ENCODE assay signal across 8 cellular contexts in genomic region chr6:111805511-111806181, GRCh38.
DNase-seq lines count a peak whose midpoint lies in the region; ATAC-seq lines count a peak whose summit lies in the region.

No MANE protein-coding gene starts in this region.

- H3K27ac Mint-ChIP-seq in stimulated activated memory B cell treated with anti-CD40 and anti-IgM and Interleukin-4, amounts not matched to agents 10 μg/mL and 1 μg/mL and 100 μg/mL, for 72 hours, result peak overlapping the region; percentile 94

- H3K36me3 Mint-ChIP-seq in stimulated activated memory B cell treated with anti-CD40 and anti-IgM and Interleukin-4, amounts not matched to agents 10 μg/mL and 1 μg/mL and 100 μg/mL, for 72 hours, result peaks cover 32% of the 10 kb centered on the region

- H3K4me3 Mint-ChIP-seq in stimulated activated memory B cell treated with anti-CD40 and anti-IgM and Interleukin-4, amounts not matched to agents 10 μg/mL and 1 μg/mL and 100 μg/mL, for 72 hours, result peak overlapping the region; percentile 52

- no peaks in the 10 kb centered on the region for H3K27me3 Mint-ChIP-seq in stimulated activated memory B cell treated with anti-CD40 and anti-IgM and Interleukin-4, amounts not matched to agents 10 μg/mL and 1 μg/mL and 100 μg/mL, for 72 hours

- ATAC-seq in HG03095 (IDR thresholded peaks at IDR 0.05; ENCODE audit: unreplicated experiment), result peak; percentile 43
- ATAC-seq in stimulated activated memory B cell treated with anti-CD40 and anti-IgM and Interleukin-4, amounts not matched to agents 10 μg/mL and 1 μg/mL and 100 μg/mL, for 72 hours, result peak; percentile 86
- ATAC-seq in left lobe of liver, result no peak

- DNase-seq in activated gamma-delta T cell treated with Interleukin-2 at 50 U/mL for 16 hours (peak; percentile 22), activated gamma-delta T cell (lab: John Stamatoyannopoulos, UW) (no peak), fibroblast of gingiva (ENCODE audit: low read depth) (peak; percentile 31), NCI-H1436 (lab: John Stamatoyannopoulos, UW) (no peak), left lobe of liver (ENCODE audit: low spot score) (no peak)
- peak; percentile 61 for DNase-seq in activated CD4-positive, CD25-positive, alpha-beta regulatory T cell treated with anti-CD3 and anti-CD28 coated beads, Interleukin-2, amount 50 U/mL, for 72 hours

- H3K4me1 Mint-ChIP-seq in stimulated activated memory B cell treated with anti-CD40 and anti-IgM and Interleukin-4, amounts not matched to agents 10 μg/mL and 1 μg/mL and 100 μg/mL, for 72 hours, result peaks cover 71% of the 10 kb centered on the region

- H3K9me3 Mint-ChIP-seq in stimulated activated memory B cell treated with anti-CD40 and anti-IgM and Interleukin-4, amounts not matched to agents 10 μg/mL and 1 μg/mL and 100 μg/mL, for 72 hours, result no peaks in the 10 kb centered on the region

Comparison
In these comparisons a context has a peak if more than half of its experiments do, and no peak if none do; other contexts are left out.
1. DNase-seq: peak in activated gamma-delta T cell treated with Interleukin-2 at 50 U/mL for 16 hours (single experiment), activated CD4-positive, CD25-positive, alpha-beta regulatory T cell treated with anti-CD3 and anti-CD28 coated beads, Interleukin-2, amount 50 U/mL, for 72 hours (single experiment) and fibroblast of gingiva (single experiment); none in activated gamma-delta T cell (single experiment), NCI-H1436 (single experiment) and left lobe of liver (single experiment).